In genomic region chr12:10740182-10740581, GRCh38 we compare ENCODE assay signal across 24 cellular contexts. TPM values are rescaled to one million over a fixed set of nuclear protein-coding genes. Genes with fewer than 3 reads are reported as not detected.
A peak's percentile ranks its signal among the peaks of the same experiment; 100 is the strongest.
DNase-seq lines count a peak whose midpoint lies in the region; ATAC-seq and TF ChIP-seq lines count a peak whose summit lies in the region.
"Had no signal": no experiment of that assay in that cellular context is flagged by ENCODE, and none has a peak within 500 bp of the region (broad histone marks: within the 10 kb centered on the region; RNA-seq: fewer than 3 reads in every experiment).

No MANE protein-coding gene starts in this region.

- CTCF ChIA-PET in PC-9 (lab: Charles Lee) = interaction anchor here (1.6 kb wide), 1 partner anchor 9 kb away, joined by 4 read pairs; no protein-coding TSS in a partner anchor
- CTCF ChIA-PET in activated CD8-positive, alpha-beta T cell treated with anti-CD3 and anti-CD28 coated beads for 36 hours (lab: Charles Lee) = interaction anchor here (1.6 kb wide), 1 partner anchor 10 kb away, joined by 5 read pairs; no protein-coding TSS in a partner anchor

- no TSS peak for BruUV-seq in PC-9 (replicated peaks; lab: Mats Ljungman, UMichigan)

- peak overlapping the region; percentile 74 for H3K27ac ChIP-seq in PC-9
- H3K27ac ChIP-seq: HL-60, lower lobe of right lung, spleen, thoracic aorta had no signal

- peaks cover 14% of the 10 kb centered on the region for H3K4me1 Mint-ChIP-seq in stimulated activated naive CD8-positive, alpha-beta T cell treated with anti-CD3 and anti-CD28 coated beads, Interleukin-15, amount 100 ng/mL, for 72 hours
- H3K4me1 Mint-ChIP-seq in activated CD8-positive, alpha-beta T cell treated with anti-CD3 and anti-CD28 coated beads for 36 hours (ENCODE audit: low read depth) = peaks cover 5% of the 10 kb centered on the region
- H3K4me1 Mint-ChIP-seq in mesothelial cell of epicardium = no peaks in the 10 kb centered on the region
- H3K4me1 Mint-ChIP-seq: activated B cell treated with CpG ODN at 0.5 μM for 24 hours, naive B cell had no signal

- intact Hi-C loops in PC-9 (cut with micrococcal nuclease; ENCODE audit: unreplicated experiment) = loop anchor here (1.0 kb wide), 2 partner anchors 13 to 17 kb away; partner anchors contain the start of gene YBX3
- intact Hi-C loops in activated CD8-positive, alpha-beta T cell treated with anti-CD3 and anti-CD28 coated beads for 36 hours (cut with micrococcal nuclease) = no loop called here

- no peak overlapping the region for H3K4me3 Mint-ChIP-seq in stimulated activated naive CD8-positive, alpha-beta T cell treated with anti-CD3 and anti-CD28 coated beads, Interleukin-15, amount 100 ng/mL, for 72 hours
- no peak overlapping the region for H3K4me3 Mint-ChIP-seq in activated CD8-positive, alpha-beta T cell treated with anti-CD3 and anti-CD28 coated beads for 36 hours
- no peak overlapping the region for H3K4me3 Mint-ChIP-seq in mesothelial cell of epicardium
- H3K4me3 Mint-ChIP-seq: activated B cell treated with CpG ODN at 0.5 μM for 24 hours; activated naive CD8-positive, alpha-beta T cell treated with anti-CD3 and anti-CD28 coated beads, Interleukin-2, amount 10 ng/mL, durations not matched to agents 7 days and 5 days; CD14-positive monocyte; dendritic cell treated with granulocyte-macrophage colony-stimulating factor and Interleukin-4, amounts not matched to agents 40 ng/mL and 50 ng/mL, for 4 days; naive B cell had no signal

- H3K9me3 ChIP-seq in PC-9 (ENCODE audit: insufficient read depth, low read depth) = no peaks in the 10 kb centered on the region
- H3K9me3 ChIP-seq: HAP-1, lower lobe of right lung, thoracic aorta had no signal

- H3K4me3 ChIP-seq in PC-9 = no peak overlapping the region
- H3K4me3 ChIP-seq: HAP-1, lower lobe of right lung, spleen, thoracic aorta had no signal

- H3K79me2 ChIP-seq in PC-9 (ENCODE audit: low read depth) = no peaks in the 10 kb centered on the region

- TF ChIP-seq CTCF in PC-9 (conservative IDR thresholded peaks at IDR 0.05) (no peak), mesothelial cell of epicardium (IDR thresholded peaks at IDR 0.05; ENCODE audit: unreplicated experiment) (no peak)
- TF ChIP-seq CTCF in activated CD8-positive, alpha-beta T cell treated with anti-CD3 and anti-CD28 coated beads for 36 hours (IDR thresholded peaks at IDR 0.05) = no peak

- in situ Hi-C loops in KBM-7 (cut with MboI; ENCODE audit: low pct_unique_long_range_greater_than_20kb, low sequenced_read_pairs) = no loop called here

- H3K9me3 Mint-ChIP-seq in stimulated activated naive CD8-positive, alpha-beta T cell treated with anti-CD3 and anti-CD28 coated beads, Interleukin-15, amount 100 ng/mL, for 72 hours = no peaks in the 10 kb centered on the region
- H3K9me3 Mint-ChIP-seq in activated CD8-positive, alpha-beta T cell treated with anti-CD3 and anti-CD28 coated beads for 36 hours = no peaks in the 10 kb centered on the region
- no peaks in the 10 kb centered on the region for H3K9me3 Mint-ChIP-seq in mesothelial cell of epicardium
- H3K9me3 Mint-ChIP-seq: activated B cell treated with CpG ODN at 0.5 μM for 24 hours; dendritic cell treated with granulocyte-macrophage colony-stimulating factor and Interleukin-4, amounts not matched to agents 40 ng/mL and 50 ng/mL, for 4 days had no signal

- peak; percentile 28 for ATAC-seq in stimulated activated naive CD8-positive, alpha-beta T cell treated with anti-CD3 and anti-CD28 coated beads, Interleukin-15, Interleukin-2, amounts not matched to agents 100 U/mL and 50 U/mL, for 24 hours
- no peak for ATAC-seq in stimulated activated naive CD8-positive, alpha-beta T cell treated with anti-CD3 and anti-CD28 coated beads, Interleukin-15, amount 100 ng/mL, for 72 hours
- ATAC-seq in activated CD8-positive, alpha-beta T cell treated with anti-CD3 and anti-CD28 coated beads for 36 hours = no peak

- H3K4me2 ChIP-seq in PC-9 = peak overlapping the region; percentile 55

- no peaks in the 10 kb centered on the region for H3K36me3 Mint-ChIP-seq in activated CD8-positive, alpha-beta T cell treated with anti-CD3 and anti-CD28 coated beads for 36 hours (ENCODE audit: low read depth)
- H3K36me3 Mint-ChIP-seq in mesothelial cell of epicardium = no peaks in the 10 kb centered on the region
- H3K36me3 Mint-ChIP-seq: activated naive CD8-positive, alpha-beta T cell treated with anti-CD3 and anti-CD28 coated beads, Interleukin-2, amount 10 ng/mL, durations not matched to agents 7 days and 5 days; CD14-positive monocyte; naive B cell had no signal

- H3K27me3 ChIP-seq in PC-9 (ENCODE audit: insufficient read depth, low read depth) = no peaks in the 10 kb centered on the region
- H3K27me3 ChIP-seq: spleen had no signal

- H3K9me2 ChIP-seq in PC-9 (ENCODE audit: insufficient read depth) = no peaks in the 10 kb centered on the region

- peaks cover 25% of the 10 kb centered on the region for H3K4me1 ChIP-seq in PC-9 (replicated peaks; ENCODE audit: insufficient read depth)
- H3K4me1 ChIP-seq: HAP-1, lower lobe of right lung, spleen had no signal

- H2AFZ ChIP-seq in PC-9 = peak overlapping the region; percentile 60; the same call in 1 of the 2 replicates

- no peaks in the 10 kb centered on the region for H4K20me1 ChIP-seq in PC-9 (ENCODE audit: insufficient read depth)

- POLR2A ChIA-PET in PC-9 (lab: Charles Lee; ENCODE audit: unreplicated experiment) = interaction anchor here (0.6 to 2.1 kb wide), 8 partner anchors 10 to 1793 kb away, joined by 3 to 9 read pairs (median 6); partner anchors contain the start of gene YBX3
- POLR2A ChIA-PET in activated CD8-positive, alpha-beta T cell treated with anti-CD3 and anti-CD28 coated beads for 36 hours (lab: Charles Lee) = interaction anchor here (0.9 to 1.8 kb wide), 2 partner anchors 17 to 92 kb away, joined by 4 to 9 read pairs; partner anchors contain the start of gene YBX3

- H3K27me3 Mint-ChIP-seq in stimulated activated naive CD8-positive, alpha-beta T cell treated with anti-CD3 and anti-CD28 coated beads, Interleukin-15, amount 100 ng/mL, for 72 hours = peaks cover 8% of the 10 kb centered on the region
- H3K27me3 Mint-ChIP-seq in activated CD8-positive, alpha-beta T cell treated with anti-CD3 and anti-CD28 coated beads for 36 hours = peaks cover 12% of the 10 kb centered on the region
- H3K27me3 Mint-ChIP-seq in mesothelial cell of epicardium (ENCODE audit: low read depth) = peaks cover 6% of the 10 kb centered on the region
- H3K27me3 Mint-ChIP-seq: dendritic cell treated with granulocyte-macrophage colony-stimulating factor and Interleukin-4, amounts not matched to agents 40 ng/mL and 50 ng/mL, for 4 days; naive B cell had no signal

- peaks cover 21% of the 10 kb centered on the region for H3F3A ChIP-seq in PC-9 (ENCODE audit: insufficient read depth, low read depth)

- no peaks in the 10 kb centered on the region for H3K36me3 ChIP-seq in PC-9 (ENCODE audit: low read depth)
- H3K36me3 ChIP-seq: HAP-1, lower lobe of right lung, spleen, thoracic aorta had no signal

- no peak for DNase-seq in stimulated activated naive CD8-positive, alpha-beta T cell treated with anti-CD3 and anti-CD28 coated beads, Interleukin-15, Interleukin-2, amounts not matched to agents 100 U/mL and 50 U/mL, for 24 hours
- DNase-seq in stimulated activated naive CD8-positive, alpha-beta T cell treated with anti-CD3 and anti-CD28 coated beads, Interleukin-15, amount 100 ng/mL, for 72 hours = no peak
- peak; percentile 79 to 86 for DNase-seq in PC-9
- peak; percentile 90 for DNase-seq in islet precursor cell
- DNase-seq in activated CD8-positive, alpha-beta T cell treated with anti-CD3 and anti-CD28 coated beads for 36 hours = no peak
- no peak for DNase-seq in GOT3 (lab: John Stamatoyannopoulos, UW)
- DNase-seq in KBM-7 = no peak
- no peak for DNase-seq in mesothelial cell of epicardium (ENCODE audit: low spot score in 2 of 2, unreplicated experiment in 2 of 2)
- DNase-seq: ACHN; activated B cell treated with CpG ODN at 0.5 μM for 24 hours; activated naive CD8-positive, alpha-beta T cell treated with anti-CD3 and anti-CD28 coated beads, Interleukin-2, amount 10 ng/mL, durations not matched to agents 7 days and 5 days; DMS79 treated with DMSO at 0.1 percent for 48 hours; erythroblast; lower lobe of right lung; naive B cell; NCI-H1048; NCI-H2081; NCI-H524; spleen had no signal

- no peak overlapping the region for H3K27ac Mint-ChIP-seq in stimulated activated naive CD8-positive, alpha-beta T cell treated with anti-CD3 and anti-CD28 coated beads, Interleukin-15, amount 100 ng/mL, for 72 hours
- no peak overlapping the region for H3K27ac Mint-ChIP-seq in activated CD8-positive, alpha-beta T cell treated with anti-CD3 and anti-CD28 coated beads for 36 hours
- no peak overlapping the region for H3K27ac Mint-ChIP-seq in mesothelial cell of epicardium
- H3K27ac Mint-ChIP-seq: activated B cell treated with CpG ODN at 0.5 μM for 24 hours; activated naive CD8-positive, alpha-beta T cell treated with anti-CD3 and anti-CD28 coated beads, Interleukin-2, amount 10 ng/mL, durations not matched to agents 7 days and 5 days; dendritic cell treated with granulocyte-macrophage colony-stimulating factor and Interleukin-4, amounts not matched to agents 40 ng/mL and 50 ng/mL, for 4 days had no signal

RNA-seq across cellular contexts. Expression of gene YBX3, which starts 17.1 kb away (rescaled TPM):
- 567 and 613 TPM in 2 replicates for total RNA-seq in PC-9 (2021)
- 100 to 1,000 TPM; 258 to 273 TPM for total RNA-seq in activated CD8-positive, alpha-beta T cell treated with anti-CD3 and anti-CD28 coated beads for 36 hours
- total RNA-seq in mesothelial cell of epicardium = 147 to 163 TPM (median 150 TPM) in 3 replicates

Comparison
In these comparisons a context has a peak if more than half of its experiments do, and no peak if none do; other contexts are left out.
1. DNase-seq: peak in PC-9 (2 of 2) and islet precursor cell (single experiment); none in stimulated activated naive CD8-positive, alpha-beta T cell treated with anti-CD3 and anti-CD28 coated beads, Interleukin-15, Interleukin-2, amounts not matched to agents 100 U/mL and 50 U/mL, for 24 hours (single experiment), stimulated activated naive CD8-positive, alpha-beta T cell treated with anti-CD3 and anti-CD28 coated beads, Interleukin-15, amount 100 ng/mL, for 72 hours (0 of 2), activated CD8-positive, alpha-beta T cell treated with anti-CD3 and anti-CD28 coated beads for 36 hours (single experiment), GOT3 (single experiment), KBM-7 (single experiment) and mesothelial cell of epicardium (0 of 2).